12 cellular contexts compared by ENCODE assay signal in genomic region chr22:41480397-41480735, GRCh38. TPM values are rescaled to one million over a fixed set of nuclear protein-coding genes. Genes with fewer than 3 reads are reported as not detected.
A peak's percentile ranks its signal among the peaks of the same experiment; 100 is the strongest.
DNase-seq lines count a peak whose midpoint lies in the region; ATAC-seq and TF ChIP-seq lines count a peak whose summit lies in the region.
"Had no signal": no experiment of that assay in that cellular context is flagged by ENCODE, and none has a peak within 500 bp of the region (broad histone marks: within the 10 kb centered on the region; RNA-seq: fewer than 3 reads in every experiment).

No MANE protein-coding gene starts in this region.

- TF ChIP-seq CTCF in fibroblast of mammary gland (conservative IDR thresholded peaks at IDR 0.05; ENCODE audit: control insufficient read depth, insufficient read depth, low read depth, low read length) (no peak), retinal pigment epithelial cell (conservative IDR thresholded peaks at IDR 0.05; ENCODE audit: low read depth, low read length) (no peak), mucosa of descending colon (IDR thresholded peaks at IDR 0.05) (no peak)

- H3K4me1 ChIP-seq in BLaER1 (peaks cover 82% of the 10 kb centered on the region), mucosa of descending colon (ENCODE audit: low read depth) (peaks cover 32% of the 10 kb centered on the region)
- H3K4me1 ChIP-seq: Caco-2 had no signal

- H4K20me1 ChIP-seq in BLaER1, result peaks cover 67% of the 10 kb centered on the region

- H3K4me3 ChIP-seq in BLaER1, result no peak overlapping the region
- H3K4me3 ChIP-seq in fibroblast of mammary gland (ENCODE audit: control insufficient read depth, low read depth, low read length), result no peak overlapping the region
- H3K4me3 ChIP-seq in retinal pigment epithelial cell (ENCODE audit: low read length), result no peak overlapping the region
- H3K4me3 ChIP-seq in mucosa of descending colon, result no peak overlapping the region
- H3K4me3 ChIP-seq: right lobe of liver had no signal

- peaks cover 7% of the 10 kb centered on the region for H3K36me3 ChIP-seq in BLaER1
- H3K36me3 ChIP-seq in mucosa of descending colon (ENCODE audit: low read depth), result no peaks in the 10 kb centered on the region
- H3K36me3 ChIP-seq: right lobe of liver, WERI-Rb-1 had no signal

- DNase-seq in RPMI7951 (ENCODE audit: low read depth), result peak; percentile 18
- peak; percentile 92 for DNase-seq in fibroblast of mammary gland (ENCODE audit: low read depth)
- peak; percentile 55 for DNase-seq in retinal pigment epithelial cell (ENCODE audit: low read depth)
- DNase-seq in mucosa of descending colon, result no peak
- DNase-seq in left lobe of liver (ENCODE audit: low spot score), result no peak
- DNase-seq in T-helper 9 cell, result no peak
- DNase-seq: Caco-2, right lobe of liver, WERI-Rb-1 had no signal

- peak overlapping the region; percentile 73 for H3K27ac ChIP-seq in BLaER1
- H3K27ac ChIP-seq: KMS-11, WERI-Rb-1 had no signal

- H3K9me3 ChIP-seq in BLaER1 (peaks cover 12% of the 10 kb centered on the region; the same call in 1 of the 2 replicates), mucosa of descending colon (no peaks in the 10 kb centered on the region)
- H3K9me3 ChIP-seq: Caco-2, right lobe of liver had no signal

- no peaks in the 10 kb centered on the region for H3K27me3 ChIP-seq in BLaER1
- H3K27me3 ChIP-seq: right lobe of liver had no signal

- H3K9ac ChIP-seq in BLaER1, result peak overlapping the region; percentile 64; the same call in 1 of the 2 replicates
- H3K9ac ChIP-seq: KMS-11 had no signal

- H3K4me2 ChIP-seq in BLaER1, result peak overlapping the region; percentile 90
- H3K4me2 ChIP-seq: KMS-11 had no signal

- intact Hi-C loops in mucosa of descending colon (cut with DNase I, micrococcal nuclease), result no loop called here

- ATAC-seq in mucosa of descending colon (no peak), HG03457 (IDR thresholded peaks at IDR 0.05; ENCODE audit: unreplicated experiment) (no peak), left lobe of liver (no peak)
- ATAC-seq: right lobe of liver had no signal

RNA-seq across cellular contexts. Expression of gene ACO2, which starts 11.4 kb away (rescaled TPM):
- 38.5 and 43.7 TPM in 2 replicates for total RNA-seq in RPMI7951 (2014; rRNA removed; shearing (Covaris generic))
- total RNA-seq in mucosa of descending colon, result 100 to 1,000 TPM; 187 to 295 (median 241) TPM
- total RNA-seq in left lobe of liver, result 71.8 TPM

RNA-seq across cellular contexts. Expression of gene PHF5A, which starts 11.9 kb away (rescaled TPM):
- 55.6 and 59.7 TPM in 2 replicates for total RNA-seq in RPMI7951 (2014; rRNA removed; shearing (Covaris generic))
- 10 to 100 TPM; 27.0 to 31.7 (median 29.7) TPM for total RNA-seq in mucosa of descending colon
- 14.6 TPM for total RNA-seq in left lobe of liver

RNA-seq across cellular contexts. Expression of gene TOB2, which starts 33.8 kb away (rescaled TPM):
- total RNA-seq in RPMI7951 (2014; rRNA removed; shearing (Covaris generic)), result 11.5 and 14.2 TPM in 2 replicates
- total RNA-seq in mucosa of descending colon (10 to 100 TPM; 47.3 to 71.8 (median 53.9) TPM), left lobe of liver (40.1 TPM)

Comparison
In these comparisons a context has a peak if more than half of its experiments do, and no peak if none do; other contexts are left out.
1. DNase-seq: peak in RPMI7951 (single experiment), fibroblast of mammary gland (single experiment) and retinal pigment epithelial cell (single experiment); none in mucosa of descending colon (0 of 3), left lobe of liver (single experiment) and T-helper 9 cell (single experiment).